19 cellular contexts compared by ENCODE assay signal in genomic region chr12:93146278-93146939, GRCh38.
DNase-seq lines count a peak whose midpoint lies in the region; ATAC-seq, FAIRE-seq and TF ChIP-seq lines count a peak whose summit lies in the region.
"Had no signal": no experiment of that assay in that cellular context is flagged by ENCODE, and none has a peak within 500 bp of the region (broad histone marks: within the 10 kb centered on the region; RNA-seq: fewer than 3 reads in every experiment).

No MANE protein-coding gene starts in this region.

- in situ Hi-C loops in mammary epithelial cell (cut with MboI; ENCODE audit: low sequenced_read_pairs in 2 of 2) = no loop called here

- H3K79me2 ChIP-seq in mammary epithelial cell (ENCODE audit: insufficient read depth, low read length) = no peaks in the 10 kb centered on the region

- H3K4me2 ChIP-seq in mammary epithelial cell (ENCODE audit: insufficient read depth, low read depth, low read length) = no peak overlapping the region
- H3K4me2 ChIP-seq: BLaER1 treated with 17β-estradiol and CSF1 and Interleukin-3, amounts not matched to agents 10 nM and 100 nM had no signal

- H3K4me1 Mint-ChIP-seq in Calu3 (ENCODE audit: low read depth, unreplicated experiment) = peaks cover 19% of the 10 kb centered on the region
- H3K4me1 Mint-ChIP-seq in activated CD4-positive, alpha-beta memory T cell treated with anti-CD3 and anti-CD28 coated beads, Interleukin-2, amount 10 ng/mL, durations not matched to agents 7 days and 5 days = no peaks in the 10 kb centered on the region
- H3K4me1 Mint-ChIP-seq: central memory CD8-positive, alpha-beta T cell had no signal

- no peak overlapping the region for H3K27ac ChIP-seq in mammary epithelial cell (ENCODE audit: insufficient read depth, low read depth, low read length)
- H3K27ac ChIP-seq: BLaER1 treated with 17β-estradiol and CSF1 and Interleukin-3, amounts not matched to agents 10 nM and 100 nM; heart left ventricle had no signal

- H2AFZ ChIP-seq in mammary epithelial cell (ENCODE audit: low read depth, low read length) = peak overlapping the region; percentile 19

- dilution Hi-C loops in mammary epithelial cell (cut with HindIII; ENCODE audit: low sequenced_read_pairs) = no loop called here

- H3K27me3 ChIP-seq in mammary epithelial cell (ENCODE audit: insufficient read depth, low read length) = no peaks in the 10 kb centered on the region
- H3K27me3 ChIP-seq: BLaER1 treated with 17β-estradiol and CSF1 and Interleukin-3, amounts not matched to agents 10 nM and 100 nM; heart left ventricle had no signal

- no peaks in the 10 kb centered on the region for H3K9me3 Mint-ChIP-seq in Calu3 (ENCODE audit: low read depth, unreplicated experiment)
- H3K9me3 Mint-ChIP-seq in activated CD4-positive, alpha-beta memory T cell treated with anti-CD3 and anti-CD28 coated beads, Interleukin-2, amount 10 ng/mL, durations not matched to agents 7 days and 5 days = no peaks in the 10 kb centered on the region
- H3K9me3 Mint-ChIP-seq: activated CD8-positive, alpha-beta T cell treated with anti-CD3 and anti-CD28 coated beads for 36 hours; central memory CD8-positive, alpha-beta T cell had no signal

- H3K27me3 Mint-ChIP-seq in Calu3 (ENCODE audit: unreplicated experiment) = no peaks in the 10 kb centered on the region
- peaks cover 8% of the 10 kb centered on the region for H3K27me3 Mint-ChIP-seq in activated CD4-positive, alpha-beta memory T cell treated with anti-CD3 and anti-CD28 coated beads, Interleukin-2, amount 10 ng/mL, durations not matched to agents 7 days and 5 days
- H3K27me3 Mint-ChIP-seq: activated CD8-positive, alpha-beta T cell treated with anti-CD3 and anti-CD28 coated beads for 36 hours had no signal

- no peak overlapping the region for H3K9ac ChIP-seq in mammary epithelial cell (ENCODE audit: insufficient read depth, low read length)
- H3K9ac ChIP-seq: BLaER1 treated with 17β-estradiol and CSF1 and Interleukin-3, amounts not matched to agents 10 nM and 100 nM had no signal

- CTCF ChIA-PET in Calu3 (lab: Charles Lee) = no interaction called here
- CTCF ChIA-PET in mammary epithelial cell (lab: Charles Lee; ENCODE audit: low non-redundant PET) = no interaction called here
- CTCF ChIA-PET in activated CD4-positive, alpha-beta memory T cell treated with anti-CD3 and anti-CD28 coated beads, Interleukin-2, amount 10 ng/mL, durations not matched to agents 7 days and 5 days (lab: Charles Lee) = no interaction called here

- H3K4me3 ChIP-seq in mammary epithelial cell (replicated peaks in 1 of 3; ENCODE audit: insufficient read depth in 1 of 3, low read depth in 2 of 3, low read length in 3 of 3) = no peak overlapping the region
- H3K4me3 ChIP-seq: BLaER1 treated with 17β-estradiol and CSF1 and Interleukin-3, amounts not matched to agents 10 nM and 100 nM; HAP-1; heart left ventricle had no signal

- intact Hi-C loops in Calu3 (cut with micrococcal nuclease; ENCODE audit: unreplicated experiment) (loop anchor here (5.0 kb wide), 3 partner anchors 51 to 236 kb away; no protein-coding TSS in a partner anchor), mammary epithelial cell (cut with micrococcal nuclease) (no loop called here)

- H4K20me1 ChIP-seq in mammary epithelial cell (ENCODE audit: insufficient read depth, low read length) = no peaks in the 10 kb centered on the region
- H4K20me1 ChIP-seq: BLaER1 treated with 17β-estradiol and CSF1 and Interleukin-3, amounts not matched to agents 10 nM and 100 nM had no signal

- peak; percentile 28 for FAIRE-seq in HTR-8/SVneo (lab: Jason Lieb, UNC)
- FAIRE-seq: endometrium had no signal

- H3K9me3 ChIP-seq in mammary epithelial cell (replicated peaks; ENCODE audit: insufficient read depth, low read length) = no peaks in the 10 kb centered on the region
- H3K9me3 ChIP-seq: HAP-1, heart left ventricle had no signal

- no peak for ATAC-seq in GM18519 (IDR thresholded peaks at IDR 0.05; ENCODE audit: low FRiP score, unreplicated experiment)
- ATAC-seq: activated CD8-positive, alpha-beta T cell treated with anti-CD3 and anti-CD28 coated beads for 36 hours; heart left ventricle; right cardiac atrium had no signal

- POLR2A ChIA-PET in activated CD4-positive, alpha-beta memory T cell treated with anti-CD3 and anti-CD28 coated beads, Interleukin-2, amount 10 ng/mL, durations not matched to agents 7 days and 5 days (lab: Charles Lee) = no interaction called here

- peaks cover 10% of the 10 kb centered on the region for H3K4me1 ChIP-seq in mammary epithelial cell (ENCODE audit: insufficient read depth, low read length)
- H3K4me1 ChIP-seq: BLaER1 treated with 17β-estradiol and CSF1 and Interleukin-3, amounts not matched to agents 10 nM and 100 nM; heart left ventricle had no signal

- H3K36me3 ChIP-seq in mammary epithelial cell (ENCODE audit: insufficient read depth, low read length) = no peaks in the 10 kb centered on the region
- H3K36me3 ChIP-seq: BLaER1 treated with 17β-estradiol and CSF1 and Interleukin-3, amounts not matched to agents 10 nM and 100 nM; HAP-1; heart left ventricle had no signal

- H3K27ac Mint-ChIP-seq in Calu3 (ENCODE audit: unreplicated experiment) = no peak overlapping the region
- no peak overlapping the region for H3K27ac Mint-ChIP-seq in activated CD4-positive, alpha-beta memory T cell treated with anti-CD3 and anti-CD28 coated beads, Interleukin-2, amount 10 ng/mL, durations not matched to agents 7 days and 5 days
- H3K27ac Mint-ChIP-seq: activated CD8-positive, alpha-beta T cell treated with anti-CD3 and anti-CD28 coated beads for 36 hours had no signal

- TF ChIP-seq CTCF in Calu3 (IDR thresholded peaks at IDR 0.05; ENCODE audit: unreplicated experiment) (no peak), mammary epithelial cell (conservative IDR thresholded peaks at IDR 0.05 in 1 of 2, IDR thresholded peaks at IDR 0.05 in 1 of 2; ENCODE audit: extremely low read depth in 1 of 2, insufficient read depth in 1 of 2, low read depth in 1 of 2, low read length in 2 of 2) (no peak)

- H3K36me3 Mint-ChIP-seq in Calu3 (ENCODE audit: insufficient read depth, unreplicated experiment) = no peaks in the 10 kb centered on the region
- no peaks in the 10 kb centered on the region for H3K36me3 Mint-ChIP-seq in activated CD4-positive, alpha-beta memory T cell treated with anti-CD3 and anti-CD28 coated beads, Interleukin-2, amount 10 ng/mL, durations not matched to agents 7 days and 5 days (ENCODE audit: low read depth)

- WGBS in mammary epithelial cell (ENCODE audit: low coverage, missing lambda C conversion rate) = 89% methylated on average over 4 of the region's 4 CpGs

- BruUV-seq in Calu3 (replicated peaks; lab: Mats Ljungman, UMichigan) (no TSS peak), mammary epithelial cell (replicated peaks; lab: Mats Ljungman, UMichigan) (no TSS peak)

- no peak overlapping the region for H3K4me3 Mint-ChIP-seq in Calu3 (ENCODE audit: low read depth, unreplicated experiment)
- no peak overlapping the region for H3K4me3 Mint-ChIP-seq in activated CD4-positive, alpha-beta memory T cell treated with anti-CD3 and anti-CD28 coated beads, Interleukin-2, amount 10 ng/mL, durations not matched to agents 7 days and 5 days
- H3K4me3 Mint-ChIP-seq: activated CD8-positive, alpha-beta T cell treated with anti-CD3 and anti-CD28 coated beads for 36 hours; central memory CD8-positive, alpha-beta T cell had no signal

- peak; percentile 59 for DNase-seq in Calu3
- DNase-seq in HTR-8/SVneo (ENCODE audit: insufficient read length, low spot score) = no peak
- DNase-seq in mammary epithelial cell = peak; percentile 51
- DNase-seq in kidney tubule cell (ENCODE audit: low spot score) = peak; percentile 32
- DNase-seq in activated CD4-positive, alpha-beta memory T cell treated with anti-CD3 and anti-CD28 coated beads, Interleukin-2, amount 10 ng/mL, durations not matched to agents 7 days and 5 days = no peak
- no peak for DNase-seq in NOMO-1 treated with DMSO at 0.1 percent for 48 hours (lab: John Stamatoyannopoulos, UW; ENCODE audit: unreplicated experiment)
- DNase-seq: activated CD8-positive, alpha-beta T cell treated with anti-CD3 and anti-CD28 coated beads for 36 hours; heart left ventricle; kidney glomerular epithelial cell; NCI-H1105; NCI-H2227 treated with DMSO at 0.1 percent for 48 hours; stimulated activated CD4-positive, alpha-beta T cell treated with anti-CD3 and anti-CD28 coated beads, Interleukin-4, amount 100 ng/mL, for 1 hour; stimulated activated CD8-positive, alpha-beta memory T cell treated with anti-CD3 and anti-CD28 coated beads, Interleukin-4, amount 100 ng/mL, for 48 hours had no signal

Comparison
In these comparisons a context has a peak if more than half of its experiments do, and no peak if none do; other contexts are left out.
1. DNase-seq: peak in Calu3 (single experiment), mammary epithelial cell (single experiment) and kidney tubule cell (single experiment); none in HTR-8/SVneo (single experiment), activated CD4-positive, alpha-beta memory T cell treated with anti-CD3 and anti-CD28 coated beads, Interleukin-2, amount 10 ng/mL, durations not matched to agents 7 days and 5 days (single experiment) and NOMO-1 treated with DMSO at 0.1 percent for 48 hours (single experiment).